In genomic region chr14:65412189-65412846, GRCh38 we compare ENCODE assay signal across 8 cellular contexts. TPM values are rescaled to one million over a fixed set of nuclear protein-coding genes. Genes with fewer than 3 reads are reported as not detected.
A peak's percentile ranks its signal among the peaks of the same experiment; 100 is the strongest.
DNase-seq lines count a peak whose midpoint lies in the region; ATAC-seq, FAIRE-seq and TF ChIP-seq lines count a peak whose summit lies in the region.

TSS of gene FUT8 (plus strand) at chr14:65412730. CDS start at chr14:65561564, 148,834 bp downstream.

- peak; percentile 86 for TF ChIP-seq POLR2A in GM18505 (IDR thresholded peaks at IDR 0.05; ENCODE audit: borderline replicate concordance, extremely low read depth, insufficient read depth, insufficient read length)

- peak within 1 kb of the TSS; percentile 93 to 95 for H3K27ac ChIP-seq in right atrium auricular region

- peak within 1 kb of the TSS; percentile 70 to 95 for H3K4me3 ChIP-seq in right atrium auricular region

- peak; percentile 76 for ATAC-seq in GM18505 (IDR thresholded peaks at IDR 0.05; ENCODE audit: unreplicated experiment)
- peak; percentile 75 for ATAC-seq in HG02970 (IDR thresholded peaks at IDR 0.05; ENCODE audit: low FRiP score, unreplicated experiment)

- no peaks in the 10 kb centered on the region for H3K9me3 ChIP-seq in right atrium auricular region

- H3K36me3 ChIP-seq in right atrium auricular region: no peaks in the 10 kb centered on the region

- peak; percentile 99 for FAIRE-seq in urothelium cell line (lab: Jason Lieb, UNC)

- intact Hi-C loops in T-helper 2 cell treated with Interferon-gamma antibody and Interleukin-4, amounts not matched to agents 100 ng/mL and 5 ng/mL, for 36 hours (cut with micrococcal nuclease): loop anchor here (1.0 to 10.0 kb wide), 12 partner anchors 76 to 1832 kb away; partner anchors contain the start of genes MAX and PALS1

- peaks cover 0 to 12% of the 10 kb centered on the region in 2 donors for H3K4me1 ChIP-seq in right atrium auricular region

- DNase-seq in NCI-H187 treated with DMSO at 0.1 percent for 48 hours (lab: John Stamatoyannopoulos, UW) (peak; percentile 85), anterior cingulate cortex (lab: John Stamatoyannopoulos, UW) (peak; percentile 49 to 98 (median 94)), right atrium auricular region (ENCODE audit: low spot score) (peak; percentile 93), pulmonary artery endothelial cell (ENCODE audit: low read depth, low spot score) (peak; percentile 81), urothelium cell line (ENCODE audit: low spot score) (peak; percentile 99)

- peak; percentile 26 to 73 for TF ChIP-seq CTCF in right atrium auricular region (IDR thresholded peaks at IDR 0.05)

- no peaks in the 10 kb centered on the region for H3K27me3 ChIP-seq in right atrium auricular region

RNA-seq across cellular contexts. Expression of gene FUT8, which starts in this region (rescaled TPM):
- 113 and 117 TPM in 2 replicates for total RNA-seq in T-helper 2 cell treated with Interferon-gamma antibody and Interleukin-4, amounts not matched to agents 100 ng/mL and 5 ng/mL, for 36 hours
- total RNA-seq in right atrium auricular region (10 to 100 TPM in 1 of 2 donors, 1 to 10 TPM in 1; 9.5 to 13.5 TPM), pulmonary artery endothelial cell (55.5 and 84.3 TPM in 2 replicates)

Comparison
In these comparisons a context has a peak if more than half of its experiments do, and no peak if none do; other contexts are left out.
1. Peak in every context shown above with its lines: DNase-seq, ATAC-seq, H3K4me3 ChIP-seq and H3K27ac ChIP-seq.